In the genomic region with DNA sequence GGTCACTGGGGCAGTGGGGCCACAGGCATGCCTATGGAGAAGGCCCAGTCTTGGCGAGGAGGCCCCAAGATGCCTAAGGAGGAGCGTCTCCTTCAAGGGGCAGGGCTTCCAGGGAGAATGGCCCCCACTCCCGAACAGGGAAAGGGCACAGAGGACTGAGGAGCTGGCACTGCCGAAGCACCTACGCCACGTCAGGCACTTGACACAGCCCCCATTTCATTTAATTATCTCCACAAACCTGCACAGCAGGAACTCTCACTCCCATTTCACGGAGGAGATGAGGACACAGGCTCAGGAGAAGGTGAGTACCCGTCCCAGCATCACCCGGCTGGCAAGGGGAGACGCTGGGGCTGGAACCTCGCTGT, we compare ENCODE assay signal across 8 cellular contexts. TPM values are rescaled to one million over a fixed set of nuclear protein-coding genes. Genes with fewer than 3 reads are reported as not detected.
DNase-seq lines count a peak whose midpoint lies in the region; ATAC-seq and TF ChIP-seq lines count a peak whose summit lies in the region.

No MANE protein-coding gene starts in this region.

- intact Hi-C loops in cardiac septum (cut with DNase I), result loop anchor here (5.0 kb wide), 1 partner anchor 51 kb away; a partner anchor contains a TSS
- intact Hi-C loops in lower lobe of right lung (cut with DNase I), result no loop called here

- H3K9me3 ChIP-seq in cardiac muscle cell (ENCODE audit: low read depth) (no peaks in the 10 kb centered on the region), lower lobe of right lung (no peaks in the 10 kb centered on the region), upper lobe of left lung (no peaks in the 10 kb centered on the region)

- no peak for TF ChIP-seq EP300 in upper lobe of left lung (IDR thresholded peaks at IDR 0.05)

- no peak for TF ChIP-seq CTCF in cardiac muscle cell (IDR thresholded peaks at IDR 0.05; ENCODE audit: low read depth, low read length)
- no peak for TF ChIP-seq CTCF in astrocyte of the cerebellum (IDR thresholded peaks at IDR 0.05; ENCODE audit: low read depth, low read length, missing control alignments)
- no peak for TF ChIP-seq CTCF in lower lobe of right lung (IDR thresholded peaks at IDR 0.05)
- TF ChIP-seq CTCF in upper lobe of left lung (IDR thresholded peaks at IDR 0.05), result no peak

- in situ Hi-C loops in astrocyte of the cerebellum (cut with HindIII; ENCODE audit: low sequenced_read_pairs), result no loop called here

- H3K27ac ChIP-seq in cardiac muscle cell (no peak overlapping the region), lower lobe of right lung (no peak overlapping the region), upper lobe of left lung (no peak overlapping the region)

- H3K4me1 ChIP-seq in cardiac muscle cell (ENCODE audit: low read depth) (peaks cover 33% of the 10 kb centered on the region), lower lobe of right lung (peaks cover 19% of the 10 kb centered on the region), upper lobe of left lung (peaks cover 14 to 20% (median 17%) of the 10 kb centered on the region in 4 donors)

- H3K36me3 ChIP-seq in cardiac muscle cell, result no peaks in the 10 kb centered on the region
- no peaks in the 10 kb centered on the region for H3K36me3 ChIP-seq in lower lobe of right lung
- H3K36me3 ChIP-seq in upper lobe of left lung, result no peaks in the 10 kb centered on the region

- H3K4me3 ChIP-seq in cardiac muscle cell, result peak overlapping the region; percentile 40
- H3K4me3 ChIP-seq in astrocyte of the cerebellum (ENCODE audit: low read depth, low read length), result peak overlapping the region; percentile 50
- peak overlapping the region; percentile 68 for H3K4me3 ChIP-seq in lower lobe of right lung
- H3K4me3 ChIP-seq in upper lobe of left lung, result peak overlapping the region; percentile 43 to 72 (median 63)

- TF ChIP-seq POLR2A in upper lobe of left lung (IDR thresholded peaks at IDR 0.05), result no peak

- WGBS in upper lobe of left lung, 2 donors, result 42 to 56% methylated on average over 11 of the region's 11 CpGs

- H3K27me3 ChIP-seq in cardiac muscle cell (no peaks in the 10 kb centered on the region), lower lobe of right lung (ENCODE audit: low read depth) (peaks cover 22% of the 10 kb centered on the region), upper lobe of left lung (no peaks in the 10 kb centered on the region)

- ATAC-seq in lower lobe of right lung (peak; percentile 1 to 6), upper lobe of left lung (ENCODE audit: low FRiP score in 2 of 2) (no peak), HG02763 (IDR thresholded peaks at IDR 0.05; ENCODE audit: unreplicated experiment) (no peak), HG03159 (IDR thresholded peaks at IDR 0.05; ENCODE audit: unreplicated experiment) (no peak)

- DNase-seq in cardiac muscle cell (ENCODE audit: low read depth in 1 of 2, low spot score in 1 of 2), result no peak
- DNase-seq in cardiac septum (ENCODE audit: low spot score), result no peak
- DNase-seq in astrocyte of the cerebellum (ENCODE audit: low read depth), result no peak
- DNase-seq in lower lobe of right lung, result no peak
- no peak for DNase-seq in upper lobe of left lung
- DNase-seq in NCI-H524 treated with DMSO at 0.1 percent for 48 hours (lab: John Stamatoyannopoulos, UW), result no peak

RNA-seq across cellular contexts. Expression of a gene that starts 26.0 kb away (rescaled TPM):
- 11.7 and 13.9 TPM in 2 replicates for total RNA-seq in cardiac muscle cell
- 24.5 and 30.5 TPM in 2 replicates for polyA plus RNA-seq in cardiac muscle cell
- total RNA-seq in cardiac septum, result 66.8 TPM
- total RNA-seq in lower lobe of right lung, result 78.2 TPM
- total RNA-seq in upper lobe of left lung, result 100 to 1,000 TPM in 2 of 6 donors, 10 to 100 TPM in 4; 14.7 to 222 (median 64.2) TPM

RNA-seq across cellular contexts. Expression of a gene that starts 51.8 kb away (rescaled TPM):
- total RNA-seq in cardiac muscle cell (50.6 and 53.4 TPM in 2 replicates), cardiac septum (86.8 TPM), lower lobe of right lung (90.7 TPM), upper lobe of left lung (100 to 1,000 TPM in 2 of 6 donors, 10 to 100 TPM in 4; 22.0 to 147 (median 92.4) TPM)
- 31.2 and 37.2 TPM in 2 replicates for polyA plus RNA-seq in cardiac muscle cell

RNA-seq across cellular contexts. Expression of a gene that starts 52.4 kb away (rescaled TPM):
- total RNA-seq in cardiac muscle cell, result 42.2 and 56.6 TPM in 2 replicates
- 46.7 and 53.5 TPM in 2 replicates for polyA plus RNA-seq in cardiac muscle cell
- 10.8 TPM for total RNA-seq in cardiac septum
- total RNA-seq in lower lobe of right lung, result 0.80 TPM
- 1 to 10 TPM in 1 of 6 donors, under 1 TPM in 4, not detected in 1; 0.33 to 3.2 (median 0.46) TPM for total RNA-seq in upper lobe of left lung

Comparison
In these comparisons a context has a peak if more than half of its experiments do, and no peak if none do; other contexts are left out.
1. ATAC-seq: peak in lower lobe of right lung (2 of 2); none in upper lobe of left lung (0 of 2), HG02763 (single experiment) and HG03159 (single experiment).
2. Peak in every context shown above with its lines, with median percentiles within 50 percentile points of each other: H3K4me3 ChIP-seq.